Comparison of ENCODE assay signal across 8 cellular contexts in the genomic region with DNA sequence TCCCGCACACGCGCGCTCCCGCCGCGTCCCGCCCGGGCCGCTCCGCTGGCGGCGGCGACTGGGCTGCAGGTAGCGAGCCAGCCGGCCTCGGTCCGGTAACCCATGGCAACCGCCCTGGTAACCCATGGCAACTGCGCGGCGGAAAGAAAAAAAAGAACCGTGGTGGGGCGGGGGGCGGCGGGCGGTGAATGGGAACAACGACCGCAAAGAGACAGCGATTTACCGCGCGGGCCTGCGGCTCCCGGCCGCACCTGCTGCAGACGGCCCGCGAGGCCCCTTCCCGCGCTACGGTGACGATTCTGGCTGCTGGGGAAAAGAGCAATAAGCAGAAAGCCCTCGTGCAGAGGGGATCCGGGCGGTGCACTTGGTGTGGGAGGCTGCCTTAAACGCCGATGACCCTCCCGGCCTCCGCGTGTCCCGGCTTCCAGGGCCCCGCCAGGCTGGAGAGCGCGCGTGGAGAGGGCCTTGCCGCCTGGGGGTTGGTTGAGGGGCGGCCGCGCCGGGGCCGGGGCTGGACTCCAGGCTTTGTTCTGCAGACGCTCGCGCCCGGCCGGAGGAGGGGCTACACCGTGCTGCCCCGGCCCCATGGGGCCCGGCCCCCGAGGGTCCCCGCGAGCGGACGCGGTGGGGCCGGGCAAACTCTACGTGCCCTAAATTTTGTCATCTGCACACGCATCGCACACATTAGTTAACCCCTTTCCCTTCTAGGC.
DNase-seq lines count a peak whose midpoint lies in the region; TF ChIP-seq lines count a peak whose summit lies in the region.

No MANE protein-coding gene starts in this region.

- DNase-seq in GM12865 (ENCODE audit: low read depth) (peak; percentile 37), HEK293T (ENCODE audit: extremely low spot score) (peak; percentile 70), NCI-H1092 (lab: John Stamatoyannopoulos, UW) (peak; percentile 86), testis (peak; percentile 79), SKM-1 treated with dmso at 0.1 percent for 144 hours (lab: John Stamatoyannopoulos, UW; ENCODE audit: unreplicated experiment) (no peak)
- peak; percentile 12 to 13 for DNase-seq in activated CD4-positive, alpha-beta T cell treated with anti-CD3 and anti-CD28 coated beads for 4 hours

- CTCF ChIA-PET in HEK293T (lab: Yijun Ruan, JAX): interaction anchor here (1.4 to 1.5 kb wide), 2 partner anchors 11 to 291 kb away, joined by 3 read pairs; no protein-coding TSS in a partner anchor

- H3K4me3 ChIP-seq in GM12865 (ENCODE audit: low read depth, low read length): peak overlapping the region; percentile 55
- H3K4me3 ChIP-seq in endocrine pancreas (ENCODE audit: control insufficient read depth, insufficient read depth, low read length): peak overlapping the region; percentile 87
- H3K4me3 ChIP-seq in muscle layer of duodenum (ENCODE audit: low read depth in 1 of 2, low read length in 2 of 2): peak overlapping the region; percentile 38 to 62
- peak overlapping the region; percentile 61 to 65 for H3K4me3 ChIP-seq in testis

- H3K27me3 ChIP-seq in endocrine pancreas (ENCODE audit: control insufficient read depth, insufficient read depth, low read length) (no peaks in the 10 kb centered on the region), muscle layer of duodenum (ENCODE audit: low read depth, low read length) (peaks cover 10% of the 10 kb centered on the region), testis (no peaks in the 10 kb centered on the region)

- H3K9me3 ChIP-seq in endocrine pancreas (ENCODE audit: control insufficient read depth, low read length) (no peaks in the 10 kb centered on the region), muscle layer of duodenum (ENCODE audit: control insufficient read depth in 1 of 2, low read length in 2 of 2) (no peaks in the 10 kb centered on the region), testis (no peaks in the 10 kb centered on the region)

- no peak for TF ChIP-seq CTCF in GM12865 (IDR thresholded peaks at IDR 0.05; ENCODE audit: insufficient read depth, low read depth, low read length, missing control alignments)
- TF ChIP-seq CTCF in testis (IDR thresholded peaks at IDR 0.05): peak in 1 of 3 experiments; percentile 6

- no peaks in the 10 kb centered on the region for H3K36me3 ChIP-seq in endocrine pancreas (ENCODE audit: control insufficient read depth, insufficient read depth, low read length)
- no peaks in the 10 kb centered on the region for H3K36me3 ChIP-seq in muscle layer of duodenum (ENCODE audit: control insufficient read depth in 1 of 2, insufficient read depth in 2 of 2, low read length in 2 of 2)
- no peaks in the 10 kb centered on the region for H3K36me3 ChIP-seq in testis (ENCODE audit: low read depth, missing control alignments)

- peaks cover 4% of the 10 kb centered on the region for H3K4me1 ChIP-seq in endocrine pancreas (ENCODE audit: control insufficient read depth, insufficient read depth, low read length)
- H3K4me1 ChIP-seq in muscle layer of duodenum (ENCODE audit: control insufficient read depth in 1 of 2, insufficient read depth in 2 of 2, low read length in 2 of 2): peaks cover 0 to 15% of the 10 kb centered on the region in 2 donors
- H3K4me1 ChIP-seq in testis: no peaks in the 10 kb centered on the region

- WGBS in testis, 2 donors: 2 to 4% methylated on average over 14 to 77 of the region's 80 CpGs

- TF ChIP-seq POLR2A in testis (IDR thresholded peaks at IDR 0.05): no peak

- no peak overlapping the region for H3K27ac ChIP-seq in muscle layer of duodenum (ENCODE audit: low read length)
- peak overlapping the region; percentile 70 to 78 for H3K27ac ChIP-seq in testis

- intact Hi-C loops in testis (cut with DNase I; ENCODE audit: low total_unique reads): loop anchor here (10.0 kb wide), 1 partner anchor 788 kb away; a partner anchor contains a TSS

- POLR2A ChIA-PET in HEK293T (lab: Yijun Ruan, JAX): interaction anchor here (1.0 kb wide), 1 partner anchor 175 kb away, joined by 3 read pairs; a partner anchor contains a TSS

- peak overlapping the region; percentile 0 for H3K9ac ChIP-seq in endocrine pancreas (ENCODE audit: control insufficient read depth, insufficient read depth, low read length)

TF ChIP-seq in HEK293T, 16 proteins besides CTCF, POLR2A, EP300 and RAD21:
- 0 out of 2 replicates have a peak, but pooled peaks have one; percentile 42 for TF ChIP-seq LEF1 (IDR thresholded peaks at IDR 0.05; ENCODE audit: borderline replicate concordance)
- peak; percentile 94 for TF ChIP-seq L3MBTL2 (conservative IDR thresholded peaks at IDR 0.05)
- no peak for TF ChIP-seq FOXA1 (IDR thresholded peaks at IDR 0.05)
- peak; percentile 47; the same call in 1 of the 2 replicates for TF ChIP-seq ZNF384 (IDR thresholded peaks at IDR 0.05)
- TF ChIP-seq SUZ12 (IDR thresholded peaks at IDR 0.05): no peak
- no peak for TF ChIP-seq HDGF (IDR thresholded peaks at IDR 0.05; ENCODE audit: borderline replicate concordance)
- no peak for TF ChIP-seq TARDBP (IDR thresholded peaks at IDR 0.05)
- TF ChIP-seq NFRKB (IDR thresholded peaks at IDR 0.05): no peak
- TF ChIP-seq CTBP1 (IDR thresholded peaks at IDR 0.05; ENCODE audit: borderline replicate concordance): no peak
